In the genomic region with DNA sequence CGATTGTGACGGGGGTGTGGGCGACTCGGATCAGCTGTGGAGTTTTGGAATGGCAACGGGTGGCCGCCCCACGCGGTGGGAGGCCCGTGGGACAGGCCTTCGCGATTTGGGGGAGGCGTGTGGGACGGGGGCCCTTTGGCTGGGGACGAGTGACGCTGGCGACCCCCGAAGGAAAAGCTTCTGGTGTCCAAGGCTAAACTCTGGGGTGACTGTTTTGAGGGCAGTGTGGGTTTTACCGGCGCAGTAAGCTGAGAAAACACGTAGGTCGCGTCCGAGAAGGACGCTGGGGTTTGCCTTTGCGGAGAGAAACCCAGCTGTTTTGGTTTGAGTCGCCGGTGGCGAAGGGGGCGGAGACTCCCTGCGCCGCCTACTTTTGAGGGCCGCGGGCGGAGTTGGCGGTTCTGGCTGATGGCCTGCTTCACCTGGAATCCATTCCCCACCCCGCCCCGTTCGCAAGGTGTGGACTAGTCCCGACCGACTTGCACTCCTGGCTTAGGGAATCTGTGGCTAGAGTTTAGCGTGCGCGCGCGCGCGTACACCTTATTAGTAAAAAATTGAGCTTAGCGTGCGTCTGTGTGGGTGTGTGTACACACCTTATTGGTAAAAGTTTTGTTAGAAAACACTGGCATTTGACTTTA, we compare ENCODE assay signal across 1 cellular context.
TF ChIP-seq lines count a peak whose summit lies in the region.

No MANE protein-coding gene starts in this region.

TF ChIP-seq in H1, 55 proteins besides CTCF, POLR2A, EP300 and RAD21:
- TF ChIP-seq CTBP2 (IDR thresholded peaks at IDR 0.05; ENCODE audit: borderline replicate concordance, insufficient read depth, insufficient read length, low read length): no peak
- TF ChIP-seq, protein P1, sequence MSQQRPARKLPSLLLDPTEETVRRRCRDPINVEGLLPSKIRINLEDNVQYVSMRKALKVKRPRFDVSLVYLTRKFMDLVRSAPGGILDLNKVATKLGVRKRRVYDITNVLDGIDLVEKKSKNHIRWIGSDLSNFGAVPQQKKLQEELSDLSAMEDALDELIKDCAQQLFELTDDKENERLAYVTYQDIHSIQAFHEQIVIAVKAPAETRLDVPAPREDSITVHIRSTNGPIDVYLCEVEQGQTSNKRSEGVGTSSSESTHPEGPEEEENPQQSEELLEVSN (IDR thresholded peaks at IDR 0.05): no peak
- 0 out of 2 replicates have a peak, but pooled peaks have one; percentile 42 for TF ChIP-seq BACH1 (IDR thresholded peaks at IDR 0.05; ENCODE audit: low read length)
- TF ChIP-seq TBP (IDR thresholded peaks at IDR 0.05; ENCODE audit: low read depth, low read length): peak; percentile 62; the same call in 1 of the 2 replicates
- no peak for TF ChIP-seq GTF2F1 (IDR thresholded peaks at IDR 0.05; ENCODE audit: borderline replicate concordance, low read depth, low read length)
- no peak for TF ChIP-seq SIX5 (IDR thresholded peaks at IDR 0.05; ENCODE audit: low read depth, low read length)
- TF ChIP-seq BRCA1 (IDR thresholded peaks at IDR 0.05; ENCODE audit: low read depth, low read length): no peak
- 0 out of 2 replicates have a peak, but pooled peaks have one; percentile 49 for TF ChIP-seq TEAD4 (IDR thresholded peaks at IDR 0.05; ENCODE audit: low read depth, low read length)
- no peak for TF ChIP-seq HDAC6 (IDR thresholded peaks at IDR 0.05; ENCODE audit: low read depth, low read length)
- TF ChIP-seq KDM4A (IDR thresholded peaks at IDR 0.05; ENCODE audit: low read depth, low read length, severe bottlenecking): no peak
- TF ChIP-seq CBX5 (IDR thresholded peaks at IDR 0.05; ENCODE audit: low read depth, low read length): no peak
- no peak for TF ChIP-seq CEBPB (IDR thresholded peaks at IDR 0.05; ENCODE audit: low read depth, low read length)
- TF ChIP-seq SIN3A (conservative IDR thresholded peaks at IDR 0.05 in 1 of 2, IDR thresholded peaks at IDR 0.05 in 1 of 2; ENCODE audit: low read depth in 1 of 2, low read length in 2 of 2): peak in 1 of 2 experiments; percentile 92; a peak in 2 of 4 replicates
- TF ChIP-seq HDAC2 (IDR thresholded peaks at IDR 0.05; ENCODE audit: borderline replicate concordance in 1 of 2, low read depth in 2 of 2, low read length in 2 of 2): peak in 1 of 2 experiments; percentile 85; a peak in 1 of 4 replicates
- no peak for TF ChIP-seq MAFK (IDR thresholded peaks at IDR 0.05; ENCODE audit: low read depth, low read length)
- 0 out of 2 replicates have a peak, but pooled peaks have one; percentile 71 for TF ChIP-seq POLR2AphosphoS5 (IDR thresholded peaks at IDR 0.05; ENCODE audit: low read depth, low read length)
- no peak for TF ChIP-seq SAP30 (IDR thresholded peaks at IDR 0.05; ENCODE audit: insufficient read depth, insufficient replicate concordance, low read length)
- no peak for TF ChIP-seq BCL11A (IDR thresholded peaks at IDR 0.05; ENCODE audit: low read depth in 2 of 2, low read length in 2 of 2)
- TF ChIP-seq, protein P2, sequence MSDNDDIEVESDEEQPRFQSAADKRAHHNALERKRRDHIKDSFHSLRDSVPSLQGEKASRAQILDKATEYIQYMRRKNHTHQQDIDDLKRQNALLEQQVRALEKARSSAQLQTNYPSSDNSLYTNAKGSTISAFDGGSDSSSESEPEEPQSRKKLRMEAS (IDR thresholded peaks at IDR 0.05): no peak
- TF ChIP-seq YY1 (IDR thresholded peaks at IDR 0.05; ENCODE audit: low read depth, low read length): 0 out of 2 replicates have a peak, but pooled peaks have one; percentile 6
- TF ChIP-seq, protein P3, sequence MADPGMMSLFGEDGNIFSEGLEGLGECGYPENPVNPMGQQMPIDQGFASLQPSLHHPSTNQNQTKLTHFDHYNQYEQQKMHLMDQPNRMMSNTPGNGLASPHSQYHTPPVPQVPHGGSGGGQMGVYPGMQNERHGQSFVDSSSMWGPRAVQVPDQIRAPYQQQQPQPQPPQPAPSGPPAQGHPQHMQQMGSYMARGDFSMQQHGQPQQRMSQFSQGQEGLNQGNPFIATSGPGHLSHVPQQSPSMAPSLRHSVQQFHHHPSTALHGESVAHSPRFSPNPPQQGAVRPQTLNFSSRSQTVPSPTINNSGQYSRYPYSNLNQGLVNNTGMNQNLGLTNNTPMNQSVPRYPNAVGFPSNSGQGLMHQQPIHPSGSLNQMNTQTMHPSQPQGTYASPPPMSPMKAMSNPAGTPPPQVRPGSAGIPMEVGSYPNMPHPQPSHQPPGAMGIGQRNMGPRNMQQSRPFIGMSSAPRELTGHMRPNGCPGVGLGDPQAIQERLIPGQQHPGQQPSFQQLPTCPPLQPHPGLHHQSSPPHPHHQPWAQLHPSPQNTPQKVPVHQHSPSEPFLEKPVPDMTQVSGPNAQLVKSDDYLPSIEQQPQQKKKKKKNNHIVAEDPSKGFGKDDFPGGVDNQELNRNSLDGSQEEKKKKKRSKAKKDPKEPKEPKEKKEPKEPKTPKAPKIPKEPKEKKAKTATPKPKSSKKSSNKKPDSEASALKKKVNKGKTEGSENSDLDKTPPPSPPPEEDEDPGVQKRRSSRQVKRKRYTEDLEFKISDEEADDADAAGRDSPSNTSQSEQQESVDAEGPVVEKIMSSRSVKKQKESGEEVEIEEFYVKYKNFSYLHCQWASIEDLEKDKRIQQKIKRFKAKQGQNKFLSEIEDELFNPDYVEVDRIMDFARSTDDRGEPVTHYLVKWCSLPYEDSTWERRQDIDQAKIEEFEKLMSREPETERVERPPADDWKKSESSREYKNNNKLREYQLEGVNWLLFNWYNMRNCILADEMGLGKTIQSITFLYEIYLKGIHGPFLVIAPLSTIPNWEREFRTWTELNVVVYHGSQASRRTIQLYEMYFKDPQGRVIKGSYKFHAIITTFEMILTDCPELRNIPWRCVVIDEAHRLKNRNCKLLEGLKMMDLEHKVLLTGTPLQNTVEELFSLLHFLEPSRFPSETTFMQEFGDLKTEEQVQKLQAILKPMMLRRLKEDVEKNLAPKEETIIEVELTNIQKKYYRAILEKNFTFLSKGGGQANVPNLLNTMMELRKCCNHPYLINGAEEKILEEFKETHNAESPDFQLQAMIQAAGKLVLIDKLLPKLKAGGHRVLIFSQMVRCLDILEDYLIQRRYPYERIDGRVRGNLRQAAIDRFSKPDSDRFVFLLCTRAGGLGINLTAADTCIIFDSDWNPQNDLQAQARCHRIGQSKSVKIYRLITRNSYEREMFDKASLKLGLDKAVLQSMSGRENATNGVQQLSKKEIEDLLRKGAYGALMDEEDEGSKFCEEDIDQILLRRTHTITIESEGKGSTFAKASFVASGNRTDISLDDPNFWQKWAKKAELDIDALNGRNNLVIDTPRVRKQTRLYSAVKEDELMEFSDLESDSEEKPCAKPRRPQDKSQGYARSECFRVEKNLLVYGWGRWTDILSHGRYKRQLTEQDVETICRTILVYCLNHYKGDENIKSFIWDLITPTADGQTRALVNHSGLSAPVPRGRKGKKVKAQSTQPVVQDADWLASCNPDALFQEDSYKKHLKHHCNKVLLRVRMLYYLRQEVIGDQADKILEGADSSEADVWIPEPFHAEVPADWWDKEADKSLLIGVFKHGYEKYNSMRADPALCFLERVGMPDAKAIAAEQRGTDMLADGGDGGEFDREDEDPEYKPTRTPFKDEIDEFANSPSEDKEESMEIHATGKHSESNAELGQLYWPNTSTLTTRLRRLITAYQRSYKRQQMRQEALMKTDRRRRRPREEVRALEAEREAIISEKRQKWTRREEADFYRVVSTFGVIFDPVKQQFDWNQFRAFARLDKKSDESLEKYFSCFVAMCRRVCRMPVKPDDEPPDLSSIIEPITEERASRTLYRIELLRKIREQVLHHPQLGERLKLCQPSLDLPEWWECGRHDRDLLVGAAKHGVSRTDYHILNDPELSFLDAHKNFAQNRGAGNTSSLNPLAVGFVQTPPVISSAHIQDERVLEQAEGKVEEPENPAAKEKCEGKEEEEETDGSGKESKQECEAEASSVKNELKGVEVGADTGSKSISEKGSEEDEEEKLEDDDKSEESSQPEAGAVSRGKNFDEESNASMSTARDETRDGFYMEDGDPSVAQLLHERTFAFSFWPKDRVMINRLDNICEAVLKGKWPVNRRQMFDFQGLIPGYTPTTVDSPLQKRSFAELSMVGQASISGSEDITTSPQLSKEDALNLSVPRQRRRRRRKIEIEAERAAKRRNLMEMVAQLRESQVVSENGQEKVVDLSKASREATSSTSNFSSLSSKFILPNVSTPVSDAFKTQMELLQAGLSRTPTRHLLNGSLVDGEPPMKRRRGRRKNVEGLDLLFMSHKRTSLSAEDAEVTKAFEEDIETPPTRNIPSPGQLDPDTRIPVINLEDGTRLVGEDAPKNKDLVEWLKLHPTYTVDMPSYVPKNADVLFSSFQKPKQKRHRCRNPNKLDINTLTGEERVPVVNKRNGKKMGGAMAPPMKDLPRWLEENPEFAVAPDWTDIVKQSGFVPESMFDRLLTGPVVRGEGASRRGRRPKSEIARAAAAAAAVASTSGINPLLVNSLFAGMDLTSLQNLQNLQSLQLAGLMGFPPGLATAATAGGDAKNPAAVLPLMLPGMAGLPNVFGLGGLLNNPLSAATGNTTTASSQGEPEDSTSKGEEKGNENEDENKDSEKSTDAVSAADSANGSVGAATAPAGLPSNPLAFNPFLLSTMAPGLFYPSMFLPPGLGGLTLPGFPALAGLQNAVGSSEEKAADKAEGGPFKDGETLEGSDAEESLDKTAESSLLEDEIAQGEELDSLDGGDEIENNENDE (IDR thresholded peaks at IDR 0.05; ENCODE audit: insufficient replicate concordance, low read length): no peak
- no peak for TF ChIP-seq ZNF274 (IDR thresholded peaks at IDR 0.05; ENCODE audit: borderline replicate concordance, extremely low read depth, low read length)
- TF ChIP-seq SIRT6 (IDR thresholded peaks at IDR 0.05; ENCODE audit: low read length): no peak
- TF ChIP-seq NANOG (IDR thresholded peaks at IDR 0.05; ENCODE audit: insufficient read depth, low read depth, low read length, poor library complexity, severe bottlenecking): peak; percentile 14
- TF ChIP-seq TAF1 (IDR thresholded peaks at IDR 0.05; ENCODE audit: low read depth, low read length): peak; percentile 56; the same call in 1 of the 2 replicates
- TF ChIP-seq SP4 (IDR thresholded peaks at IDR 0.05; ENCODE audit: low read length): no peak
- TF ChIP-seq, protein P4, sequence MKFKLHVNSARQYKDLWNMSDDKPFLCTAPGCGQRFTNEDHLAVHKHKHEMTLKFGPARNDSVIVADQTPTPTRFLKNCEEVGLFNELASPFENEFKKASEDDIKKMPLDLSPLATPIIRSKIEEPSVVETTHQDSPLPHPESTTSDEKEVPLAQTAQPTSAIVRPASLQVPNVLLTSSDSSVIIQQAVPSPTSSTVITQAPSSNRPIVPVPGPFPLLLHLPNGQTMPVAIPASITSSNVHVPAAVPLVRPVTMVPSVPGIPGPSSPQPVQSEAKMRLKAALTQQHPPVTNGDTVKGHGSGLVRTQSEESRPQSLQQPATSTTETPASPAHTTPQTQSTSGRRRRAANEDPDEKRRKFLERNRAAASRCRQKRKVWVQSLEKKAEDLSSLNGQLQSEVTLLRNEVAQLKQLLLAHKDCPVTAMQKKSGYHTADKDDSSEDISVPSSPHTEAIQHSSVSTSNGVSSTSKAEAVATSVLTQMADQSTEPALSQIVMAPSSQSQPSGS (IDR thresholded peaks at IDR 0.05; ENCODE audit: low read length): no peak
- no peak for TF ChIP-seq SUZ12 (IDR thresholded peaks at IDR 0.05; ENCODE audit: low read length)
- TF ChIP-seq SRF (IDR thresholded peaks at IDR 0.05; ENCODE audit: low read depth, low read length): no peak
- no peak for TF ChIP-seq CREB1 (IDR thresholded peaks at IDR 0.05)
- 0 out of 2 replicates have a peak, but pooled peaks have one; percentile 22 for TF ChIP-seq TCF12 (IDR thresholded peaks at IDR 0.05; ENCODE audit: low read depth, low read length)
- no peak for TF ChIP-seq KDM1A (IDR thresholded peaks at IDR 0.05; ENCODE audit: borderline replicate concordance, low read length)
- TF ChIP-seq RNF2 (IDR thresholded peaks at IDR 0.05; ENCODE audit: borderline replicate concordance, low read depth, low read length, missing control alignments, poor library complexity, severe bottlenecking): no peak
- no peak for TF ChIP-seq SP1 (IDR thresholded peaks at IDR 0.05; ENCODE audit: low read depth, low read length)
- TF ChIP-seq, protein P5, sequence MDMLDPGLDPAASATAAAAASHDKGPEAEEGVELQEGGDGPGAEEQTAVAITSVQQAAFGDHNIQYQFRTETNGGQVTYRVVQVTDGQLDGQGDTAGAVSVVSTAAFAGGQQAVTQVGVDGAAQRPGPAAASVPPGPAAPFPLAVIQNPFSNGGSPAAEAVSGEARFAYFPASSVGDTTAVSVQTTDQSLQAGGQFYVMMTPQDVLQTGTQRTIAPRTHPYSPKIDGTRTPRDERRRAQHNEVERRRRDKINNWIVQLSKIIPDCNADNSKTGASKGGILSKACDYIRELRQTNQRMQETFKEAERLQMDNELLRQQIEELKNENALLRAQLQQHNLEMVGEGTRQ (IDR thresholded peaks at IDR 0.05; ENCODE audit: low read length): no peak
- no peak for TF ChIP-seq SP2 (IDR thresholded peaks at IDR 0.05; ENCODE audit: low read length)
- TF ChIP-seq CHD1 (IDR thresholded peaks at IDR 0.05; ENCODE audit: low read depth, low read length): no peak
- no peak for TF ChIP-seq KDM5A (IDR thresholded peaks at IDR 0.05; ENCODE audit: low read length)
- no peak for TF ChIP-seq JUN (IDR thresholded peaks at IDR 0.05; ENCODE audit: low read depth, low read length)
- no peak for TF ChIP-seq GABPA (IDR thresholded peaks at IDR 0.05; ENCODE audit: borderline replicate concordance, insufficient read depth, low read length)
- TF ChIP-seq ASH2L (IDR thresholded peaks at IDR 0.05; ENCODE audit: low read length): peak; percentile 63
- TF ChIP-seq TAF7 (optimal IDR thresholded peaks at IDR 0.05; ENCODE audit: borderline replicate concordance, low read depth, low read length): no peak
- TF ChIP-seq RFX5 (IDR thresholded peaks at IDR 0.05; ENCODE audit: borderline replicate concordance, low read depth, low read length): 0 out of 2 replicates have a peak, but pooled peaks have one; percentile 21
- no peak for TF ChIP-seq FOSL1 (IDR thresholded peaks at IDR 0.05; ENCODE audit: insufficient read depth, low read depth, low read length)
- no peak for TF ChIP-seq EZH2 (IDR thresholded peaks at IDR 0.05; ENCODE audit: low read depth, low read length, severe bottlenecking)
- TF ChIP-seq EGR1 (IDR thresholded peaks at IDR 0.05; ENCODE audit: borderline replicate concordance, low read depth, low read length): no peak
